ENCODE assay signal across 1 cellular context in the genomic region with DNA sequence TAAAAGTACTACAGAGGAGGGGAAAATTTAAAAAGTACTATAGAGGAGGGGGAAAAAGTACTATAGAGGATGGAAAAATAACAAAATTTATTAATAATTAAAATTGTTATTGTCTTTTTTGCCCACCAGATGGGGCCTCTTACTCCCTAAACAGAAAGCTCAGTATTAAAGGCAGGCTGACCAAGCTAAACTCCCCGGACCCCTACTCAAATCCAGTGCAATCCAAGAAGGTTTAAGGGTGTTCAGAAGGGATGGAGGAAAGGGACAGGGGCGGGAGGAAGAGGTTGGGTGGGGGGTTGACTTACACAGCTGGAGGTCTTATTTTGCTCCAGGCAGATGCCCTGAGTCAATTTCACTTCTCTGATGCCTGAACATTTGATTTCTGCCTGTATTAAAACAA.
TF ChIP-seq lines count a peak whose summit lies in the region.

No MANE protein-coding gene starts in this region.

TF ChIP-seq in HepG2, 621 proteins besides CTCF, POLR2A, EP300 and RAD21 (continued from another document):
- TF ChIP-seq HNRNPK (IDR thresholded peaks at IDR 0.05; ENCODE audit: low read depth, low read length, poor library complexity, severe bottlenecking) = peak; percentile 36
TF ChIP-seq in HepG2: peak in this region for 1.
